22 cellular contexts compared by ENCODE assay signal in genomic region chr2:140064241-140064640, GRCh38.
DNase-seq lines count a peak whose midpoint lies in the region; ATAC-seq and TF ChIP-seq lines count a peak whose summit lies in the region.
"Had no signal": no experiment of that assay in that cellular context is flagged by ENCODE, and none has a peak within 500 bp of the region (broad histone marks: within the 10 kb centered on the region; RNA-seq: fewer than 3 reads in every experiment).

No MANE protein-coding gene starts in this region.

- no peaks in the 10 kb centered on the region for H3K36me3 ChIP-seq in ascending aorta
- H3K36me3 ChIP-seq: BLaER1 had no signal

- H3K27me3 ChIP-seq in ascending aorta, result no peaks in the 10 kb centered on the region
- H3K27me3 ChIP-seq: BLaER1 had no signal

- CTCF ChIA-PET in WTC11 (lab: Charles Lee), result no interaction called here

- peak overlapping the region; percentile 11; the same call in 1 of the 2 replicates for H3K27ac Mint-ChIP-seq in WTC11
- H3K27ac Mint-ChIP-seq: B cell; CD4-positive, CD25-positive, alpha-beta regulatory T cell; CD8-positive, alpha-beta T cell had no signal

- peaks cover 12% of the 10 kb centered on the region for H3K4me1 Mint-ChIP-seq in WTC11
- H3K4me1 Mint-ChIP-seq: B cell; CD4-positive, CD25-positive, alpha-beta regulatory T cell had no signal

- H3K4me3 ChIP-seq in ascending aorta, result no peak overlapping the region
- H3K4me3 ChIP-seq: BLaER1, GM12878, GM23248 had no signal

- DNase-seq in DMS 273 (lab: John Stamatoyannopoulos, UW; ENCODE audit: unreplicated experiment), result peak; percentile 14
- DNase-seq in DMS 273 treated with DMSO at 0.1 percent for 48 hours (lab: John Stamatoyannopoulos, UW), result no peak
- DNase-seq in D341Med (ENCODE audit: low spot score), result peak; percentile 30
- no peak for DNase-seq in WTC11 (ENCODE audit: low spot score)
- peak; percentile 7 for DNase-seq in iPS-NIHi7 (ENCODE audit: extremely low spot score)
- DNase-seq in NCI-H1694 treated with DMSO at 0.1 percent for 48 hours (lab: John Stamatoyannopoulos, UW), result no peak
- no peak for DNase-seq in ascending aorta (ENCODE audit: low spot score in 2 of 2)
- DNase-seq: Caco-2; CD4-positive, CD25-positive, alpha-beta regulatory T cell; CD8-positive, alpha-beta T cell; DMS153; EL; GDM1; GM23248; H7; HCEC 1CT had no signal

- H3K9me3 ChIP-seq in ascending aorta, result no peaks in the 10 kb centered on the region
- H3K9me3 ChIP-seq: BLaER1, Caco-2 had no signal

- no peaks in the 10 kb centered on the region for H3K4me1 ChIP-seq in ascending aorta
- H3K4me1 ChIP-seq: BLaER1, Caco-2 had no signal

- no peaks in the 10 kb centered on the region for H3K36me3 Mint-ChIP-seq in WTC11
- H3K36me3 Mint-ChIP-seq: CD4-positive, CD25-positive, alpha-beta regulatory T cell; CD8-positive, alpha-beta T cell had no signal

- no peak overlapping the region for H3K27ac ChIP-seq in ascending aorta
- H3K27ac ChIP-seq: 22Rv1, BLaER1, C4-2B, GM23248 had no signal

- H3K4me3 Mint-ChIP-seq in WTC11, result no peak overlapping the region
- H3K4me3 Mint-ChIP-seq: B cell; CD4-positive, CD25-positive, alpha-beta regulatory T cell; CD8-positive, alpha-beta T cell had no signal

- no peaks in the 10 kb centered on the region for H3K27me3 Mint-ChIP-seq in WTC11 (ENCODE audit: low read depth)
- H3K27me3 Mint-ChIP-seq: B cell; CD4-positive, CD25-positive, alpha-beta regulatory T cell had no signal

- POLR2A ChIA-PET in WTC11 (lab: Charles Lee), result no interaction called here

- TF ChIP-seq CTCF in WTC11 (IDR thresholded peaks at IDR 0.05) (no peak), ascending aorta (IDR thresholded peaks at IDR 0.05) (no peak)

- intact Hi-C loops in ascending aorta (cut with DNase I), result no loop called here

- ATAC-seq in WTC11 (peak; percentile 28), GM21619 (IDR thresholded peaks at IDR 0.05; ENCODE audit: unreplicated experiment) (no peak)
- ATAC-seq: CD8-positive, alpha-beta T cell; GM12878 had no signal

- H3K9me3 Mint-ChIP-seq in WTC11, result 0 out of 2 replicates have a peak, but pooled peaks cover 3% of the 10 kb centered on the region

TF ChIP-seq in WTC11, 78 proteins besides CTCF, POLR2A, EP300 and RAD21:
- no peak for TF ChIP-seq SMAD4 (CRISPR knock-in tag; IDR thresholded peaks at IDR 0.05)
- TF ChIP-seq, protein P1, sequence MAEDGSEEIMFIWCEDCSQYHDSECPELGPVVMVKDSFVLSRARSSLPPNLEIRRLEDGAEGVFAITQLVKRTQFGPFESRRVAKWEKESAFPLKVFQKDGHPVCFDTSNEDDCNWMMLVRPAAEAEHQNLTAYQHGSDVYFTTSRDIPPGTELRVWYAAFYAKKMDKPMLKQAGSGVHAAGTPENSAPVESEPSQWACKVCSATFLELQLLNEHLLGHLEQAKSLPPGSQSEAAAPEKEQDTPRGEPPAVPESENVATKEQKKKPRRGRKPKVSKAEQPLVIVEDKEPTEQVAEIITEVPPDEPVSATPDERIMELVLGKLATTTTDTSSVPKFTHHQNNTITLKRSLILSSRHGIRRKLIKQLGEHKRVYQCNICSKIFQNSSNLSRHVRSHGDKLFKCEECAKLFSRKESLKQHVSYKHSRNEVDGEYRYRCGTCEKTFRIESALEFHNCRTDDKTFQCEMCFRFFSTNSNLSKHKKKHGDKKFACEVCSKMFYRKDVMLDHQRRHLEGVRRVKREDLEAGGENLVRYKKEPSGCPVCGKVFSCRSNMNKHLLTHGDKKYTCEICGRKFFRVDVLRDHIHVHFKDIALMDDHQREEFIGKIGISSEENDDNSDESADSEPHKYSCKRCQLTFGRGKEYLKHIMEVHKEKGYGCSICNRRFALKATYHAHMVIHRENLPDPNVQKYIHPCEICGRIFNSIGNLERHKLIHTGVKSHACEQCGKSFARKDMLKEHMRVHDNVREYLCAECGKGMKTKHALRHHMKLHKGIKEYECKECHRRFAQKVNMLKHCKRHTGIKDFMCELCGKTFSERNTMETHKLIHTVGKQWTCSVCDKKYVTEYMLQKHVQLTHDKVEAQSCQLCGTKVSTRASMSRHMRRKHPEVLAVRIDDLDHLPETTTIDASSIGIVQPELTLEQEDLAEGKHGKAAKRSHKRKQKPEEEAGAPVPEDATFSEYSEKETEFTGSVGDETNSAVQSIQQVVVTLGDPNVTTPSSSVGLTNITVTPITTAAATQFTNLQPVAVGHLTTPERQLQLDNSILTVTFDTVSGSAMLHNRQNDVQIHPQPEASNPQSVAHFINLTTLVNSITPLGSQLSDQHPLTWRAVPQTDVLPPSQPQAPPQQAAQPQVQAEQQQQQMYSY (CRISPR knock-in tag; IDR thresholded peaks at IDR 0.05), result 0 out of 2 replicates have a peak, but pooled peaks have one; percentile 19

Comparison
In these comparisons a context has a peak if more than half of its experiments do, and no peak if none do; other contexts are left out.
1. DNase-seq: peak in DMS 273 (single experiment), D341Med (single experiment) and iPS-NIHi7 (single experiment); none in DMS 273 treated with DMSO at 0.1 percent for 48 hours (single experiment), WTC11 (single experiment), NCI-H1694 treated with DMSO at 0.1 percent for 48 hours (single experiment) and ascending aorta (0 of 2).